In genomic region chr1:184036517-184036949, GRCh38 we compare ENCODE assay signal across 1 cellular context.
TF ChIP-seq lines count a peak whose summit lies in the region.

No MANE protein-coding gene starts in this region.

TF ChIP-seq in HepG2, 621 proteins besides CTCF, POLR2A, EP300 and RAD21 (continued from another document and continues in another):
- TF ChIP-seq ZNF280B (CRISPR knock-in tag; IDR thresholded peaks at IDR 0.05; ENCODE audit: borderline replicate concordance) (0 out of 2 replicates have a peak, but pooled peaks have one; percentile 2), HCFC1 (IDR thresholded peaks at IDR 0.05; ENCODE audit: low read depth, low read length) (no peak), ZBTB8A (CRISPR knock-in tag; IDR thresholded peaks at IDR 0.05; ENCODE audit: borderline replicate concordance, low read depth) (no peak), RFX5 (IDR thresholded peaks at IDR 0.05; ENCODE audit: low read depth, low read length) (no peak), NR2F6 (IDR thresholded peaks at IDR 0.05) (no peak), NR2F6 (CRISPR knock-in tag; IDR thresholded peaks at IDR 0.05) (no peak), ZNF383 (CRISPR knock-in tag; IDR thresholded peaks at IDR 0.05; ENCODE audit: borderline replicate concordance) (no peak), ZNF720 (CRISPR knock-in tag; IDR thresholded peaks at IDR 0.05) (no peak), U2AF2 (IDR thresholded peaks at IDR 0.05; ENCODE audit: low read depth, low read length) (no peak), ZNF569 (CRISPR knock-in tag; IDR thresholded peaks at IDR 0.05; ENCODE audit: borderline replicate concordance) (no peak), ZNF558 (CRISPR knock-in tag; IDR thresholded peaks at IDR 0.05; ENCODE audit: borderline replicate concordance) (peak; percentile 28; the same call in 1 of the 2 replicates), NAIF1 (CRISPR knock-in tag; IDR thresholded peaks at IDR 0.05; ENCODE audit: borderline replicate concordance) (0 out of 2 replicates have a peak, but pooled peaks have one; percentile 58), WIZ (CRISPR knock-in tag; IDR thresholded peaks at IDR 0.05) (no peak), SAP130 (CRISPR knock-in tag; IDR thresholded peaks at IDR 0.05; ENCODE audit: low read depth) (0 out of 2 replicates have a peak, but pooled peaks have one; percentile 10), SNAPC2 (CRISPR knock-in tag; IDR thresholded peaks at IDR 0.05) (no peak), MTF1 (CRISPR knock-in tag; IDR thresholded peaks at IDR 0.05) (no peak), CENPT (CRISPR knock-in tag; IDR thresholded peaks at IDR 0.05; ENCODE audit: low read depth) (no peak), PCBP1 (IDR thresholded peaks at IDR 0.05; ENCODE audit: borderline replicate concordance, low read depth, low read length) (no peak), TSC22D2 (CRISPR knock-in tag; IDR thresholded peaks at IDR 0.05; ENCODE audit: borderline replicate concordance) (no peak), ZNF414 (CRISPR knock-in tag; IDR thresholded peaks at IDR 0.05) (0 out of 2 replicates have a peak, but pooled peaks have one; percentile 37), YY1 (IDR thresholded peaks at IDR 0.05; ENCODE audit: insufficient read depth, insufficient replicate concordance, low read depth, low read length) (no peak), MAFK (conservative IDR thresholded peaks at IDR 0.05 in 1 of 2, IDR thresholded peaks at IDR 0.05 in 1 of 2; ENCODE audit: low read length in 2 of 2) (no peak), CREBL2 (CRISPR knock-in tag; IDR thresholded peaks at IDR 0.05; ENCODE audit: borderline replicate concordance) (no peak), NONO (IDR thresholded peaks at IDR 0.05) (no peak), NONO (CRISPR knock-in tag; conservative IDR thresholded peaks at IDR 0.05) (peak; percentile 13; the same call in 1 of the 2 replicates), ZNF563 (CRISPR knock-in tag; IDR thresholded peaks at IDR 0.05) (no peak), HMG20A (CRISPR knock-in tag; IDR thresholded peaks at IDR 0.05; ENCODE audit: borderline replicate concordance) (no peak), REL (CRISPR knock-in tag; conservative IDR thresholded peaks at IDR 0.05) (no peak), PPARG (CRISPR knock-in tag; conservative IDR thresholded peaks at IDR 0.05) (no peak), SALL1 (CRISPR knock-in tag; IDR thresholded peaks at IDR 0.05) (0 out of 2 replicates have a peak, but pooled peaks have one; percentile 29), KMT2A (CRISPR knock-in tag; IDR thresholded peaks at IDR 0.05) (peak; percentile 62; the same call in 1 of the 2 replicates), HNRNPL (IDR thresholded peaks at IDR 0.05; ENCODE audit: low read depth, low read length) (0 out of 2 replicates have a peak, but pooled peaks have one; percentile 15), ZSCAN30 (CRISPR knock-in tag; IDR thresholded peaks at IDR 0.05) (no peak), HNRNPLL (IDR thresholded peaks at IDR 0.05; ENCODE audit: low read depth, low read length, poor library complexity, severe bottlenecking) (peak; percentile 78), ZSCAN12 (CRISPR knock-in tag; IDR thresholded peaks at IDR 0.05) (no peak), TOPORS (CRISPR knock-in tag; IDR thresholded peaks at IDR 0.05) (no peak), IKZF1 (IDR thresholded peaks at IDR 0.05) (no peak), MAFG (CRISPR knock-in tag; IDR thresholded peaks at IDR 0.05) (no peak), ZBTB37 (CRISPR knock-in tag; IDR thresholded peaks at IDR 0.05) (no peak), ZNF629 (CRISPR knock-in tag; conservative IDR thresholded peaks at IDR 0.05) (no peak)
- TF ChIP-seq, protein P1, sequence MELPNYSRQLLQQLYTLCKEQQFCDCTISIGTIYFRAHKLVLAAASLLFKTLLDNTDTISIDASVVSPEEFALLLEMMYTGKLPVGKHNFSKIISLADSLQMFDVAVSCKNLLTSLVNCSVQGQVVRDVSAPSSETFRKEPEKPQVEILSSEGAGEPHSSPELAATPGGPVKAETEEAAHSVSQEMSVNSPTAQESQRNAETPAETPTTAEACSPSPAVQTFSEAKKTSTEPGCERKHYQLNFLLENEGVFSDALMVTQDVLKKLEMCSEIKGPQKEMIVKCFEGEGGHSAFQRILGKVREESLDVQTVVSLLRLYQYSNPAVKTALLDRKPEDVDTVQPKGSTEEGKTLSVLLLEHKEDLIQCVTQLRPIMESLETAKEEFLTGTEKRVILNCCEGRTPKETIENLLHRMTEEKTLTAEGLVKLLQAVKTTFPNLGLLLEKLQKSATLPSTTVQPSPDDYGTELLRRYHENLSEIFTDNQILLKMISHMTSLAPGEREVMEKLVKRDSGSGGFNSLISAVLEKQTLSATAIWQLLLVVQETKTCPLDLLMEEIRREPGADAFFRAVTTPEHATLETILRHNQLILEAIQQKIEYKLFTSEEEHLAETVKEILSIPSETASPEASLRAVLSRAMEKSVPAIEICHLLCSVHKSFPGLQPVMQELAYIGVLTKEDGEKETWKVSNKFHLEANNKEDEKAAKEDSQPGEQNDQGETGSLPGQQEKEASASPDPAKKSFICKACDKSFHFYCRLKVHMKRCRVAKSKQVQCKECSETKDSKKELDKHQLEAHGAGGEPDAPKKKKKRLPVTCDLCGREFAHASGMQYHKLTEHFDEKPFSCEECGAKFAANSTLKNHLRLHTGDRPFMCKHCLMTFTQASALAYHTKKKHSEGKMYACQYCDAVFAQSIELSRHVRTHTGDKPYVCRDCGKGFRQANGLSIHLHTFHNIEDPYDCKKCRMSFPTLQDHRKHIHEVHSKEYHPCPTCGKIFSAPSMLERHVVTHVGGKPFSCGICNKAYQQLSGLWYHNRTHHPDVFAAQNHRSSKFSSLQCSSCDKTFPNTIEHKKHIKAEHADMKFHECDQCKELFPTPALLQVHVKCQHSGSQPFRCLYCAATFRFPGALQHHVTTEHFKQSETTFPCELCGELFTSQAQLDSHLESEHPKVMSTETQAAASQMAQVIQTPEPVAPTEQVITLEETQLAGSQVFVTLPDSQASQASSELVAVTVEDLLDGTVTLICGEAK (IDR thresholded peaks at IDR 0.05) = no peak
- TF ChIP-seq, protein P1 (CRISPR knock-in tag; IDR thresholded peaks at IDR 0.05) = no peak
- TF ChIP-seq, protein P2, sequence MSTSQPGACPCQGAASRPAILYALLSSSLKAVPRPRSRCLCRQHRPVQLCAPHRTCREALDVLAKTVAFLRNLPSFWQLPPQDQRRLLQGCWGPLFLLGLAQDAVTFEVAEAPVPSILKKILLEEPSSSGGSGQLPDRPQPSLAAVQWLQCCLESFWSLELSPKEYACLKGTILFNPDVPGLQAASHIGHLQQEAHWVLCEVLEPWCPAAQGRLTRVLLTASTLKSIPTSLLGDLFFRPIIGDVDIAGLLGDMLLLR (CRISPR knock-in tag; IDR thresholded peaks at IDR 0.05) = no peak
- TF ChIP-seq, protein P3, sequence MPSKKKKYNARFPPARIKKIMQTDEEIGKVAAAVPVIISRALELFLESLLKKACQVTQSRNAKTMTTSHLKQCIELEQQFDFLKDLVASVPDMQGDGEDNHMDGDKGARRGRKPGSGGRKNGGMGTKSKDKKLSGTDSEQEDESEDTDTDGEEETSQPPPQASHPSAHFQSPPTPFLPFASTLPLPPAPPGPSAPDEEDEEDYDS (CRISPR knock-in tag; IDR thresholded peaks at IDR 0.05) = peak; percentile 31; the same call in 1 of the 2 replicates
- TF ChIP-seq, protein P4, sequence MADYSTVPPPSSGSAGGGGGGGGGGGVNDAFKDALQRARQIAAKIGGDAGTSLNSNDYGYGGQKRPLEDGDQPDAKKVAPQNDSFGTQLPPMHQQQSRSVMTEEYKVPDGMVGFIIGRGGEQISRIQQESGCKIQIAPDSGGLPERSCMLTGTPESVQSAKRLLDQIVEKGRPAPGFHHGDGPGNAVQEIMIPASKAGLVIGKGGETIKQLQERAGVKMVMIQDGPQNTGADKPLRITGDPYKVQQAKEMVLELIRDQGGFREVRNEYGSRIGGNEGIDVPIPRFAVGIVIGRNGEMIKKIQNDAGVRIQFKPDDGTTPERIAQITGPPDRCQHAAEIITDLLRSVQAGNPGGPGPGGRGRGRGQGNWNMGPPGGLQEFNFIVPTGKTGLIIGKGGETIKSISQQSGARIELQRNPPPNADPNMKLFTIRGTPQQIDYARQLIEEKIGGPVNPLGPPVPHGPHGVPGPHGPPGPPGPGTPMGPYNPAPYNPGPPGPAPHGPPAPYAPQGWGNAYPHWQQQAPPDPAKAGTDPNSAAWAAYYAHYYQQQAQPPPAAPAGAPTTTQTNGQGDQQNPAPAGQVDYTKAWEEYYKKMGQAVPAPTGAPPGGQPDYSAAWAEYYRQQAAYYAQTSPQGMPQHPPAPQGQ (CRISPR knock-in tag; IDR thresholded peaks at IDR 0.05; ENCODE audit: borderline replicate concordance) = no peak
- TF ChIP-seq, protein P5, sequence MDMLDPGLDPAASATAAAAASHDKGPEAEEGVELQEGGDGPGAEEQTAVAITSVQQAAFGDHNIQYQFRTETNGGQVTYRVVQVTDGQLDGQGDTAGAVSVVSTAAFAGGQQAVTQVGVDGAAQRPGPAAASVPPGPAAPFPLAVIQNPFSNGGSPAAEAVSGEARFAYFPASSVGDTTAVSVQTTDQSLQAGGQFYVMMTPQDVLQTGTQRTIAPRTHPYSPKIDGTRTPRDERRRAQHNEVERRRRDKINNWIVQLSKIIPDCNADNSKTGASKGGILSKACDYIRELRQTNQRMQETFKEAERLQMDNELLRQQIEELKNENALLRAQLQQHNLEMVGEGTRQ (IDR thresholded peaks at IDR 0.05; ENCODE audit: low read depth, low read length) = no peak
- TF ChIP-seq, protein P5 (CRISPR knock-in tag; IDR thresholded peaks at IDR 0.05; ENCODE audit: borderline replicate concordance) = no peak
